1 cellular context compared by ENCODE assay signal in genomic region chr4:154741877-154742851, GRCh38.
TF ChIP-seq lines count a peak whose summit lies in the region.

No MANE protein-coding gene starts in this region.

TF ChIP-seq in IMR-90, 13 proteins besides CTCF, POLR2A, EP300 and RAD21 (continued from another document):
- TF ChIP-seq MAFK (IDR thresholded peaks at IDR 0.05; ENCODE audit: low read depth, low read length), result no peak
